Comparison of ENCODE assay signal across 1 cellular context in the genomic region with DNA sequence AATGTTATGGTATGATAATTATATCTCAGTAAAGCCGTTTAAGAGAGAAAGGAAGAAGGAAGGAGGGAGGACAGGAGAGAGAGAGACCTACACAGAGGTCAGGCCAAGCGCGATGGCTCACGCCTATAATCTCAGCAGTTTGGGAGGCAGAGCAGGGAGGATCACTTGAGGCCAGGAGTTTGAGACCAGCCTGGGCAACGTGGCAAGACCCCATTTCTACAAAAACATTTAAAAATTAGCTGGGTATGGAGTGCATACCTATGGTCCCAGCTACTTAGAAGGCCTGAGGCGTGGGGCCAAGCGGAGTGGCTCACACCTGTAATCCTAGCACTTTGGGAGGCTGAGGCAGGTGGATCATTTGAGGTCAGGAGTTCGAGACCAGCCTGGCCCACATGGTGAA.
A peak's percentile ranks its signal among the peaks of the same experiment; 100 is the strongest.
TF ChIP-seq lines count a peak whose summit lies in the region.

No MANE protein-coding gene starts in this region.

TF ChIP-seq in WTC11, 78 proteins besides CTCF, POLR2A, EP300 and RAD21:
- TF ChIP-seq ZNF121 (CRISPR knock-in tag; IDR thresholded peaks at IDR 0.05), result peak; percentile 90
